ENCODE assay signal across 1 cellular context in genomic region chr17:68820825-68821481, GRCh38.
TF ChIP-seq lines count a peak whose summit lies in the region.

No MANE protein-coding gene starts in this region.

TF ChIP-seq in HepG2, 621 proteins besides CTCF, POLR2A, EP300 and RAD21 (continued from another document and continues in another):
- TF ChIP-seq TMF1 (CRISPR knock-in tag; IDR thresholded peaks at IDR 0.05; ENCODE audit: low read depth) (no peak), ZNF816 (CRISPR knock-in tag; IDR thresholded peaks at IDR 0.05; ENCODE audit: borderline replicate concordance) (no peak; the same call in 1 of the 2 replicates), FOXK1 (CRISPR knock-in tag; IDR thresholded peaks at IDR 0.05; ENCODE audit: borderline replicate concordance, low read depth) (peak; percentile 75; the same call in 1 of the 2 replicates), JUND (CRISPR knock-in tag; IDR thresholded peaks at IDR 0.05) (peak; percentile 90; the same call in 1 of the 2 replicates), ATF6 (CRISPR knock-in tag; conservative IDR thresholded peaks at IDR 0.05) (no peak), JUNB (CRISPR knock-in tag; IDR thresholded peaks at IDR 0.05; ENCODE audit: borderline replicate concordance) (no peak), ZNF281 (CRISPR knock-in tag; IDR thresholded peaks at IDR 0.05; ENCODE audit: borderline replicate concordance) (peak; percentile 86), TFAP4 (IDR thresholded peaks at IDR 0.05; ENCODE audit: borderline replicate concordance, low read depth) (peak; percentile 70; the same call in 1 of the 2 replicates), NBN (conservative IDR thresholded peaks at IDR 0.05) (no peak), ATF1 (CRISPR knock-in tag; IDR thresholded peaks at IDR 0.05) (peak; percentile 43; the same call in 1 of the 2 replicates), KLF16 (CRISPR knock-in tag; IDR thresholded peaks at IDR 0.05) (peak in 1 of 2 experiments; percentile 72; a peak in 1 of 4 replicates), ZNF609 (CRISPR knock-in tag; IDR thresholded peaks at IDR 0.05; ENCODE audit: borderline replicate concordance) (peak; percentile 87), ZNF513 (CRISPR knock-in tag; conservative IDR thresholded peaks at IDR 0.05) (no peak), ZNF34 (CRISPR knock-in tag; IDR thresholded peaks at IDR 0.05; ENCODE audit: borderline replicate concordance) (0 out of 2 replicates have a peak, but pooled peaks have one; percentile 59), ZNF256 (CRISPR knock-in tag; conservative IDR thresholded peaks at IDR 0.05) (0 out of 2 replicates have a peak, but pooled peaks have one; percentile 29), GTF3A (CRISPR knock-in tag; conservative IDR thresholded peaks at IDR 0.05) (no peak), NKX3-1 (CRISPR knock-in tag; IDR thresholded peaks at IDR 0.05) (no peak; the same call in 1 of the 2 replicates), ZBTB39 (CRISPR knock-in tag; IDR thresholded peaks at IDR 0.05) (peak; percentile 94), GFI1 (CRISPR knock-in tag; IDR thresholded peaks at IDR 0.05; ENCODE audit: borderline replicate concordance) (peak; percentile 95), ZNF564 (CRISPR knock-in tag; IDR thresholded peaks at IDR 0.05) (no peak), GRHL1 (CRISPR knock-in tag; conservative IDR thresholded peaks at IDR 0.05) (no peak), HDAC2 (CRISPR knock-in tag; IDR thresholded peaks at IDR 0.05) (peak; percentile 86; the same call in 1 of the 2 replicates), ZUFSP (CRISPR knock-in tag; IDR thresholded peaks at IDR 0.05; ENCODE audit: borderline replicate concordance) (no peak), ZNF550 (CRISPR knock-in tag; IDR thresholded peaks at IDR 0.05; ENCODE audit: borderline replicate concordance) (no peak), DRAP1 (CRISPR knock-in tag; IDR thresholded peaks at IDR 0.05) (peak; percentile 70), ZNF30 (CRISPR knock-in tag; IDR thresholded peaks at IDR 0.05) (no peak), RELA (CRISPR knock-in tag; IDR thresholded peaks at IDR 0.05) (no peak), BRD4 (CRISPR knock-in tag; IDR thresholded peaks at IDR 0.05) (peak; percentile 90), ZBTB34 (CRISPR knock-in tag; IDR thresholded peaks at IDR 0.05) (no peak; the same call in 1 of the 2 replicates), ZNF670 (CRISPR knock-in tag; IDR thresholded peaks at IDR 0.05; ENCODE audit: borderline replicate concordance) (0 out of 2 replicates have a peak, but pooled peaks have one; percentile 23), ZSCAN12 (CRISPR knock-in tag; IDR thresholded peaks at IDR 0.05) (no peak), ZNF432 (CRISPR knock-in tag; IDR thresholded peaks at IDR 0.05; ENCODE audit: borderline replicate concordance) (no peak), KMT2B (CRISPR knock-in tag; IDR thresholded peaks at IDR 0.05) (peak; percentile 54; the same call in 1 of the 2 replicates), ARID3A (IDR thresholded peaks at IDR 0.05; ENCODE audit: low read depth, low read length) (peak; percentile 86; the same call in 1 of the 2 replicates)
